ENCODE assay signal across 10 cellular contexts in genomic region chr10:83724471-83725241, GRCh38.
DNase-seq lines count a peak whose midpoint lies in the region; ATAC-seq, FAIRE-seq and TF ChIP-seq lines count a peak whose summit lies in the region.
"Had no signal": no experiment of that assay in that cellular context is flagged by ENCODE, and none has a peak within 500 bp of the region (broad histone marks: within the 10 kb centered on the region; RNA-seq: fewer than 3 reads in every experiment).

No MANE protein-coding gene starts in this region.

- no peak overlapping the region for H3K4me3 ChIP-seq in GM12878

- peak overlapping the region; percentile 37; the same call in 1 of the 2 replicates for H3K27ac ChIP-seq in GM12878 (ENCODE audit: control insufficient read depth, insufficient read depth)

- peaks cover 3% of the 10 kb centered on the region; the same call in 2 of the 3 replicates for H3K9me3 ChIP-seq in GM12878 (replicated peaks; ENCODE audit: control insufficient read depth, insufficient read depth, low read length)

- intact Hi-C loops in GM12878 (cut with micrococcal nuclease; ENCODE audit: unreplicated experiment): no loop called here

- H2AFZ ChIP-seq in GM12878 (ENCODE audit: control insufficient read depth, low read depth, low read length): peak overlapping the region; percentile 16

- no peaks in the 10 kb centered on the region for H3K79me2 ChIP-seq in GM12878 (ENCODE audit: control insufficient read depth, insufficient read depth, low read length)

- H3K9ac ChIP-seq in GM12878 (ENCODE audit: control insufficient read depth, insufficient read depth, low read length): no peak overlapping the region

- no peaks in the 10 kb centered on the region for H3K27me3 ChIP-seq in GM12878 (replicated peaks in 1 of 2; ENCODE audit: control insufficient read depth in 2 of 2, insufficient read depth in 2 of 2, low read length in 1 of 2)

- no peak for TF ChIP-seq POLR2A in GM12878 (IDR thresholded peaks at IDR 0.05; ENCODE audit: low read depth, low read length)

- peak; percentile 73 for FAIRE-seq in GM12878 (lab: Jason Lieb, UNC)
- FAIRE-seq in frontal cortex (lab: Jason Lieb, UNC): no peak

- H3K4me1 ChIP-seq in GM12878 (ENCODE audit: control insufficient read depth, insufficient read depth, low read length): peaks cover 14% of the 10 kb centered on the region

- H3K36me3 ChIP-seq in GM12878 (ENCODE audit: control insufficient read depth in 2 of 2, insufficient read depth in 2 of 2, low read length in 1 of 2): no peaks in the 10 kb centered on the region

- peak overlapping the region; percentile 58 for H3K4me2 ChIP-seq in GM12878 (ENCODE audit: control insufficient read depth, insufficient read depth)

- BruUV-seq in GM12878 (replicated peaks; lab: Mats Ljungman, UMichigan): no TSS peak

- POLR2A ChIA-PET in GM12878 (lab: Charles Lee): no interaction called here

- DNase-seq in GM20000 (ENCODE audit: low spot score) (peak; percentile 13), GM12878 (ENCODE audit: low read depth, low spot score) (peak; percentile 40), frontal cortex (ENCODE audit: low spot score in 2 of 2) (no peak), NAMALWA (ENCODE audit: low spot score) (no peak), foreskin melanocyte (no peak), KBM-7 (no peak)
- DNase-seq: GOT3, NCI-H1694 had no signal

- WGBS in GM12878 (ENCODE audit: insufficient coverage, insufficient replicate concordance, low lambda C conversion rate, missing lambda C conversion rate): 33% methylated on average over 5 of the region's 5 CpGs

- CTCF ChIA-PET in GM12878 (lab: Yijun Ruan, JAX): interaction anchor here (1.3 kb wide), 1 partner anchor 13 kb away, joined by 3 read pairs; no protein-coding TSS in a partner anchor

- no peak for TF ChIP-seq EP300 in GM12878 (IDR thresholded peaks at IDR 0.05; ENCODE audit: borderline replicate concordance in 1 of 2, control insufficient read depth in 1 of 2, low read depth in 2 of 2, low read length in 2 of 2)

- RAD21 ChIA-PET in GM12878 (lab: Charles Lee; ENCODE audit: unreplicated experiment): no interaction called here

- SMC1A ChIA-PET in GM12878 (lab: Charles Lee; ENCODE audit: uncharacterized antibody, unreplicated experiment): interaction anchor here (0.8 kb wide), 1 partner anchor 179 kb away, joined by 3 read pairs; no protein-coding TSS in a partner anchor

- TF ChIP-seq RAD21 in GM12878 (IDR thresholded peaks at IDR 0.05; ENCODE audit: insufficient read depth, low read depth, low read length): no peak

- TF ChIP-seq CTCF in GM20000 (IDR thresholded peaks at IDR 0.05; ENCODE audit: extremely low read depth, missing control alignments) (no peak), GM12878 (IDR thresholded peaks at IDR 0.05 in 2 of 3, conservative IDR thresholded peaks at IDR 0.05 in 1 of 3; ENCODE audit: control insufficient read depth in 2 of 3, extremely low read depth in 1 of 3, insufficient read depth in 1 of 3, low read depth in 3 of 3, low read length in 3 of 3) (no peak)

- in situ Hi-C loops in GM12878 (cut with MboI): no loop called here
- in situ Hi-C loops in KBM-7 (cut with MboI; ENCODE audit: low pct_unique_long_range_greater_than_20kb, low sequenced_read_pairs): no loop called here

- ATAC-seq in GM18502 (IDR thresholded peaks at IDR 0.05; ENCODE audit: poor library complexity, unreplicated experiment): peak; percentile 82
- ATAC-seq in HG02981 (IDR thresholded peaks at IDR 0.05; ENCODE audit: unreplicated experiment): peak; percentile 81
- peak; percentile 86 for ATAC-seq in GM12878

- H4K20me1 ChIP-seq in GM12878 (ENCODE audit: control insufficient read depth, insufficient read depth): no peaks in the 10 kb centered on the region

TF ChIP-seq in GM12878, 131 proteins besides CTCF, POLR2A, EP300 and RAD21 (continues in another document):
- TF ChIP-seq USF2 (IDR thresholded peaks at IDR 0.05; ENCODE audit: borderline replicate concordance, low read depth, low read length) (peak; percentile 24; the same call in 1 of the 2 replicates), RUNX3 (IDR thresholded peaks at IDR 0.05; ENCODE audit: low read length) (peak; percentile 71), PBX3 (IDR thresholded peaks at IDR 0.05; ENCODE audit: insufficient replicate concordance, low read depth, low read length) (no peak), NFYA (IDR thresholded peaks at IDR 0.05; ENCODE audit: borderline replicate concordance, low read depth, low read length) (no peak), MEF2B (IDR thresholded peaks at IDR 0.05; ENCODE audit: partially characterized antibody, poor library complexity, severe bottlenecking) (no peak), POLR2AphosphoS2 (IDR thresholded peaks at IDR 0.05; ENCODE audit: low read depth, low read length) (no peak), YY1 (IDR thresholded peaks at IDR 0.05; ENCODE audit: low read depth, low read length) (no peak), EZH2 (IDR thresholded peaks at IDR 0.05; ENCODE audit: borderline replicate concordance, control insufficient read depth, low read depth, low read length) (no peak), ATF7 (IDR thresholded peaks at IDR 0.05; ENCODE audit: low read depth) (no peak), ESRRA (IDR thresholded peaks at IDR 0.05; ENCODE audit: low read length) (no peak), JUND (IDR thresholded peaks at IDR 0.05; ENCODE audit: low read depth, low read length) (no peak), ZNF384 (IDR thresholded peaks at IDR 0.05; ENCODE audit: borderline replicate concordance, low read depth, low read length) (no peak), KLF5 (IDR thresholded peaks at IDR 0.05; ENCODE audit: partially characterized antibody) (no peak), POU2F2 (IDR thresholded peaks at IDR 0.05; ENCODE audit: borderline replicate concordance, low read depth, low read length) (no peak), PML (IDR thresholded peaks at IDR 0.05; ENCODE audit: low read length) (no peak), IKZF2 (IDR thresholded peaks at IDR 0.05) (peak in 1 of 2 experiments; percentile 14; a peak in 1 of 4 replicates), JUNB (IDR thresholded peaks at IDR 0.05) (no peak), FOXM1 (IDR thresholded peaks at IDR 0.05; ENCODE audit: low read depth, low read length) (no peak), REST (IDR thresholded peaks at IDR 0.05; ENCODE audit: low read depth, low read length) (no peak), MYB (IDR thresholded peaks at IDR 0.05; ENCODE audit: borderline replicate concordance, low read depth, low read length) (no peak), TCF3 (IDR thresholded peaks at IDR 0.05; ENCODE audit: borderline replicate concordance, insufficient read depth, low read depth, low read length) (peak; percentile 77; the same call in 1 of the 2 replicates)

Comparison
In these comparisons a context has a peak if more than half of its experiments do, and no peak if none do; other contexts are left out.
1. DNase-seq: peak in GM20000 (single experiment) and GM12878 (single experiment); none in frontal cortex (0 of 2), NAMALWA (single experiment), foreskin melanocyte (single experiment) and KBM-7 (single experiment).
2. Peak in every context shown above with its lines, with median percentiles within 50 percentile points of each other: ATAC-seq.